1 cellular context compared by ENCODE assay signal in genomic region chr15:50765202-50765967, GRCh38.
A peak's percentile ranks its signal among the peaks of the same experiment; 100 is the strongest.
TF ChIP-seq lines count a peak whose summit lies in the region.

TSS of gene SPPL2A (minus strand) at chr15:50765706. CDS start at chr15:50765533, 173 bp downstream.

TF ChIP-seq in HepG2, 621 proteins besides CTCF, POLR2A, EP300 and RAD21 (continued from another document and continues in another):
- TF ChIP-seq PHF20 (CRISPR knock-in tag; IDR thresholded peaks at IDR 0.05) = peak; percentile 77
- peak; percentile 45; the same call in 1 of the 2 replicates for TF ChIP-seq HMG20B (CRISPR knock-in tag; conservative IDR thresholded peaks at IDR 0.05)
- TF ChIP-seq KDM2A (CRISPR knock-in tag; IDR thresholded peaks at IDR 0.05; ENCODE audit: borderline replicate concordance, low read depth) = peak; percentile 74; the same call in 1 of the 2 replicates
- TF ChIP-seq USF2 (IDR thresholded peaks at IDR 0.05; ENCODE audit: low read depth, low read length) = no peak
- no peak for TF ChIP-seq USF2 (CRISPR knock-in tag; IDR thresholded peaks at IDR 0.05; ENCODE audit: borderline replicate concordance)
- peak; percentile 96 for TF ChIP-seq ATF7-NPFF (CRISPR knock-in tag; IDR thresholded peaks at IDR 0.05; ENCODE audit: low read depth)
- peak; percentile 78 for TF ChIP-seq RBM39 (IDR thresholded peaks at IDR 0.05; ENCODE audit: low read depth, low read length, poor library complexity, severe bottlenecking)
- TF ChIP-seq GATA4 (IDR thresholded peaks at IDR 0.05; ENCODE audit: borderline replicate concordance, low read depth) = peak; percentile 33; the same call in 1 of the 2 replicates
- TF ChIP-seq ZNF543 (CRISPR knock-in tag; IDR thresholded peaks at IDR 0.05) = no peak
- no peak for TF ChIP-seq STAT5B (CRISPR knock-in tag; IDR thresholded peaks at IDR 0.05)
- 0 out of 2 replicates have a peak, but pooled peaks have one; percentile 24 for TF ChIP-seq ZBTB33 (CRISPR knock-in tag; IDR thresholded peaks at IDR 0.05)
- TF ChIP-seq ZBTB4 (CRISPR knock-in tag; IDR thresholded peaks at IDR 0.05; ENCODE audit: borderline replicate concordance) = no peak
- TF ChIP-seq CBX2 (IDR thresholded peaks at IDR 0.05; ENCODE audit: low read depth, low read length) = no peak
- no peak; the same call in 1 of the 2 replicates for TF ChIP-seq CBX2 (CRISPR knock-in tag; IDR thresholded peaks at IDR 0.05; ENCODE audit: low read depth)
- TF ChIP-seq ZNF687 (CRISPR knock-in tag; IDR thresholded peaks at IDR 0.05) = peak; percentile 82
- TF ChIP-seq ZNF598 (CRISPR knock-in tag; IDR thresholded peaks at IDR 0.05; ENCODE audit: borderline replicate concordance) = no peak
- peak; percentile 75 for TF ChIP-seq MAX (IDR thresholded peaks at IDR 0.05)
- TF ChIP-seq AHDC1 (CRISPR knock-in tag; IDR thresholded peaks at IDR 0.05; ENCODE audit: borderline replicate concordance) = peak; percentile 31; the same call in 1 of the 2 replicates
- peak; percentile 78 for TF ChIP-seq SALL1 (CRISPR knock-in tag; IDR thresholded peaks at IDR 0.05)
- no peak for TF ChIP-seq SP1 (IDR thresholded peaks at IDR 0.05)
- peak; percentile 74 for TF ChIP-seq SP1 (CRISPR knock-in tag; IDR thresholded peaks at IDR 0.05)
- peak; percentile 87; the same call in 1 of the 2 replicates for TF ChIP-seq ZNF709 (CRISPR knock-in tag; IDR thresholded peaks at IDR 0.05)
- TF ChIP-seq IKZF4 (CRISPR knock-in tag; IDR thresholded peaks at IDR 0.05; ENCODE audit: borderline replicate concordance, low read depth, not compliant biosample characterization) = peak; percentile 74
- TF ChIP-seq ARNT2 (CRISPR knock-in tag; IDR thresholded peaks at IDR 0.05; ENCODE audit: low read depth) = peak; percentile 73
- TF ChIP-seq ZNF781 (CRISPR knock-in tag; IDR thresholded peaks at IDR 0.05; ENCODE audit: borderline replicate concordance, not compliant biosample characterization) = peak; percentile 44
- TF ChIP-seq BCL3 (CRISPR knock-in tag; IDR thresholded peaks at IDR 0.05) = peak; percentile 64; the same call in 1 of the 2 replicates
- TF ChIP-seq FOXO1 (CRISPR knock-in tag; IDR thresholded peaks at IDR 0.05) = no peak; the same call in 1 of the 2 replicates
- no peak for TF ChIP-seq CEBPG (CRISPR knock-in tag; IDR thresholded peaks at IDR 0.05)
- no peak for TF ChIP-seq POLR2AphosphoS2 (IDR thresholded peaks at IDR 0.05; ENCODE audit: low read depth, low read length)
- TF ChIP-seq ZBTB25 (CRISPR knock-in tag; IDR thresholded peaks at IDR 0.05) = peak; percentile 90; the same call in 1 of the 2 replicates
- TF ChIP-seq PPARG (CRISPR knock-in tag; conservative IDR thresholded peaks at IDR 0.05) = no peak; the same call in 1 of the 2 replicates
- TF ChIP-seq SRSF1 (optimal IDR thresholded peaks at IDR 0.05; ENCODE audit: low read depth, low read length) = no peak
- peak; percentile 79; the same call in 1 of the 2 replicates for TF ChIP-seq ZNF670 (CRISPR knock-in tag; IDR thresholded peaks at IDR 0.05; ENCODE audit: borderline replicate concordance)
- peak; percentile 67 for TF ChIP-seq FOSL2 (CRISPR knock-in tag; IDR thresholded peaks at IDR 0.05)
- TF ChIP-seq KDM3A (CRISPR knock-in tag; IDR thresholded peaks at IDR 0.05; ENCODE audit: low read depth) = 0 out of 2 replicates have a peak, but pooled peaks have one; percentile 25
- TF ChIP-seq ZNF761 (CRISPR knock-in tag; conservative IDR thresholded peaks at IDR 0.05) = 0 out of 2 replicates have a peak, but pooled peaks have one; percentile 45
- TF ChIP-seq MNT (IDR thresholded peaks at IDR 0.05) = no peak
